Comparison of ENCODE assay signal across 29 cellular contexts in genomic region chr5:146748533-146748932, GRCh38.
"Had no signal": no experiment of that assay in that cellular context is flagged by ENCODE, and none has a peak within 500 bp of the region (broad histone marks: within the 10 kb centered on the region; RNA-seq: fewer than 3 reads in every experiment).

No MANE protein-coding gene starts in this region.

- H3K27me3 Mint-ChIP-seq: dendritic cell treated with granulocyte-macrophage colony-stimulating factor and Interleukin-4, amounts not matched to agents 40 ng/mL and 50 ng/mL, for 4 days; effector memory CD8-positive, alpha-beta T cell had no signal

- H3K9me3 ChIP-seq: colonic mucosa, esophagus muscularis mucosa, esophagus squamous epithelium, gastrocnemius medialis had no signal

- H3K36me3 ChIP-seq: colonic mucosa, esophagus muscularis mucosa, esophagus squamous epithelium, gastrocnemius medialis, gastroesophageal sphincter, heart left ventricle, heart right ventricle had no signal

- H3K27me3 ChIP-seq: colonic mucosa, dorsolateral prefrontal cortex, esophagus muscularis mucosa, foreskin keratinocyte, gastrocnemius medialis, gastroesophageal sphincter, heart left ventricle, heart right ventricle had no signal

- H3K27ac ChIP-seq: colonic mucosa, coronary artery, dorsolateral prefrontal cortex, epithelial cell of prostate, esophagus muscularis mucosa, esophagus squamous epithelium, foreskin keratinocyte, gastrocnemius medialis, gastroesophageal sphincter, heart left ventricle, heart right ventricle had no signal

- H3K4me3 Mint-ChIP-seq: dendritic cell treated with granulocyte-macrophage colony-stimulating factor and Interleukin-4, amounts not matched to agents 40 ng/mL and 50 ng/mL, for 4 days; effector memory CD8-positive, alpha-beta T cell; endodermal cell had no signal

- FAIRE-seq: colon, endometrium, endothelial cell of umbilical vein, frontal cortex had no signal

- H3K27ac Mint-ChIP-seq: dendritic cell treated with granulocyte-macrophage colony-stimulating factor and Interleukin-4, amounts not matched to agents 40 ng/mL and 50 ng/mL, for 4 days; effector memory CD8-positive, alpha-beta T cell; endodermal cell had no signal

- H3K9me3 Mint-ChIP-seq: dendritic cell treated with granulocyte-macrophage colony-stimulating factor and Interleukin-4, amounts not matched to agents 40 ng/mL and 50 ng/mL, for 4 days had no signal

- H3K4me3 ChIP-seq: colonic mucosa, coronary artery, dorsolateral prefrontal cortex, esophagus muscularis mucosa, esophagus squamous epithelium, gastrocnemius medialis, gastroesophageal sphincter, heart left ventricle, heart right ventricle had no signal

- H3K4me1 ChIP-seq: colonic mucosa, esophagus muscularis mucosa, foreskin keratinocyte, gastrocnemius medialis, gastroesophageal sphincter had no signal

- ATAC-seq: effector memory CD8-positive, alpha-beta T cell; esophagus mucosa; foreskin keratinocyte; gastrocnemius medialis; gastroesophageal sphincter; heart left ventricle; heart right ventricle had no signal

- DNase-seq: colonic mucosa; cortex of kidney; dermis blood vessel endothelial cell; dorsolateral prefrontal cortex; effector CD4-positive, alpha-beta T cell; effector CD8-positive, alpha-beta T cell; effector memory CD4-positive, alpha-beta T cell; effector memory CD8-positive, alpha-beta T cell; endodermal cell; erythroblast; esophagus squamous epithelium; foreskin fibroblast; foreskin keratinocyte; foreskin melanocyte; gastrocnemius medialis; glutamatergic neuron; head of caudate nucleus; heart left ventricle; heart right ventricle had no signal
